In the genomic region with DNA sequence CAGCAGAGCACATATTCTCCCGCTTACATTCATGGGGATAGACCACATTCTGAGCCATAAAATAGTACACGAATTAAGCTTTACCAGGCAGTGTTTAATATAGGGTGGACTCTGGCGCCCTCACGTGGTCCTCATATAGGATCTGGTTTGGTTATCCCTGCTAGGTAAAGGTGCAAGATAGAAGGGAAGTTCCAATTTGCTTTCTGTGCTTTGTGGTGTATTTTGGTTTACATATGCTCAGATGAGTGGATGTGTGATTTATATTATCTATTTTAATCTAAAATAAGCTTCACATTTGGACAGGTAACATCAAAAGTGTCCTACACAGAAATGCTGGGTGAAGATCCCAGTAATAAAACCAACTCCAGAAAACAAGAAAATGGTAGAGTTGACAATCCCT, we compare ENCODE assay signal across 9 cellular contexts. TPM values are rescaled to one million over a fixed set of nuclear protein-coding genes. Genes with fewer than 3 reads are reported as not detected.
DNase-seq lines count a peak whose midpoint lies in the region; ATAC-seq and TF ChIP-seq lines count a peak whose summit lies in the region.
"Had no signal": no experiment of that assay in that cellular context is flagged by ENCODE, and none has a peak within 500 bp of the region (broad histone marks: within the 10 kb centered on the region; RNA-seq: fewer than 3 reads in every experiment).

No MANE protein-coding gene starts in this region.

- H3K9me3 ChIP-seq in colonic mucosa = no peaks in the 10 kb centered on the region
- H3K9me3 ChIP-seq in liver (ENCODE audit: control insufficient read depth in 4 of 4, low read length in 3 of 4) = no peaks in the 10 kb centered on the region

- H3K27ac ChIP-seq in colonic mucosa = no peak overlapping the region
- no peak overlapping the region for H3K27ac ChIP-seq in liver (ENCODE audit: low read depth in 1 of 2, low read length in 2 of 2)

- peak; percentile 58 for TF ChIP-seq CTCF in colonic mucosa (IDR thresholded peaks at IDR 0.05)
- TF ChIP-seq CTCF in liver (IDR thresholded peaks at IDR 0.05; ENCODE audit: low read depth, low read length, missing input control) = peak; percentile 77

- H3K27me3 Mint-ChIP-seq in activated CD4-positive, alpha-beta T cell treated with anti-CD3 and anti-CD28 coated beads, Interleukin-2, amount 10 ng/mL, durations not matched to agents 24 days and 14 days = peaks cover 52% of the 10 kb centered on the region
- H3K27me3 Mint-ChIP-seq: dendritic cell treated with granulocyte-macrophage colony-stimulating factor and Interleukin-4, amounts not matched to agents 40 ng/mL and 50 ng/mL, for 4 days had no signal

- H3K4me3 Mint-ChIP-seq in activated CD4-positive, alpha-beta T cell treated with anti-CD3 and anti-CD28 coated beads, Interleukin-2, amount 10 ng/mL, durations not matched to agents 24 days and 14 days = no peak overlapping the region
- H3K4me3 Mint-ChIP-seq: dendritic cell treated with granulocyte-macrophage colony-stimulating factor and Interleukin-4, amounts not matched to agents 40 ng/mL and 50 ng/mL, for 4 days had no signal

- no peaks in the 10 kb centered on the region for H3K36me3 Mint-ChIP-seq in activated CD4-positive, alpha-beta T cell treated with anti-CD3 and anti-CD28 coated beads, Interleukin-2, amount 10 ng/mL, durations not matched to agents 24 days and 14 days (ENCODE audit: low read depth)

- H3K36me3 ChIP-seq in colonic mucosa (no peaks in the 10 kb centered on the region), liver (ENCODE audit: control insufficient read depth in 4 of 4, insufficient read depth in 3 of 4, low read depth in 1 of 4, low read length in 3 of 4) (no peaks in the 10 kb centered on the region)

- H3K9me3 Mint-ChIP-seq in activated CD4-positive, alpha-beta T cell treated with anti-CD3 and anti-CD28 coated beads, Interleukin-2, amount 10 ng/mL, durations not matched to agents 24 days and 14 days = no peaks in the 10 kb centered on the region
- H3K9me3 Mint-ChIP-seq: dendritic cell treated with granulocyte-macrophage colony-stimulating factor and Interleukin-4, amounts not matched to agents 40 ng/mL and 50 ng/mL, for 4 days had no signal

- peak; percentile 97 for TF ChIP-seq RAD21 in liver (IDR thresholded peaks at IDR 0.05)

- WGBS in liver = 2% methylated on average over 4 of the region's 4 CpGs

- H3K27ac Mint-ChIP-seq in activated CD4-positive, alpha-beta T cell treated with anti-CD3 and anti-CD28 coated beads, Interleukin-2, amount 10 ng/mL, durations not matched to agents 24 days and 14 days = peak overlapping the region; percentile 39
- H3K27ac Mint-ChIP-seq: dendritic cell treated with granulocyte-macrophage colony-stimulating factor and Interleukin-4, amounts not matched to agents 40 ng/mL and 50 ng/mL, for 4 days had no signal

- DNase-seq in DMS79 treated with DMSO at 0.1 percent for 48 hours (lab: John Stamatoyannopoulos, UW) (peak; percentile 38), NCI-H69 (lab: John Stamatoyannopoulos, UW) (peak; percentile 63), colonic mucosa (peak; percentile 58)
- peak; percentile 87 for DNase-seq in activated CD4-positive, alpha-beta T cell treated with anti-CD3 and anti-CD28 coated beads, Interleukin-2, amount 10 ng/mL, durations not matched to agents 24 days and 14 days
- peak; percentile 42 to 59 (median 42) for DNase-seq in stimulated activated CD4-positive, alpha-beta T cell treated with anti-CD3 and anti-CD28 coated beads, TNF-alpha, amount 100 ng/mL, for 24 hours (ENCODE audit: low read depth in 3 of 3)

- H3K4me1 ChIP-seq in colonic mucosa (no peaks in the 10 kb centered on the region), liver (ENCODE audit: control insufficient read depth in 4 of 4, insufficient read depth in 4 of 4, low read length in 3 of 4) (peaks cover 2 to 8% (median 6%) of the 10 kb centered on the region in 4 donors)

- H3K9ac ChIP-seq in colonic mucosa (ENCODE audit: low read depth in 2 of 2, low read length in 2 of 2) = no peak overlapping the region
- no peak overlapping the region for H3K9ac ChIP-seq in liver (ENCODE audit: low read depth in 1 of 2, low read length in 2 of 2)

- ATAC-seq in HG03571 (IDR thresholded peaks at IDR 0.05; ENCODE audit: unreplicated experiment) (peak; percentile 42), GM21515 (IDR thresholded peaks at IDR 0.05; ENCODE audit: unreplicated experiment) (no peak)

- no peak overlapping the region for H3K4me3 ChIP-seq in colonic mucosa
- H3K4me3 ChIP-seq in liver (ENCODE audit: low read depth in 1 of 3, low read length in 3 of 3) = no peak overlapping the region

- peaks cover 13% of the 10 kb centered on the region for H3K4me1 Mint-ChIP-seq in activated CD4-positive, alpha-beta T cell treated with anti-CD3 and anti-CD28 coated beads, Interleukin-2, amount 10 ng/mL, durations not matched to agents 24 days and 14 days

- intact Hi-C loops in activated CD4-positive, alpha-beta T cell treated with anti-CD3 and anti-CD28 coated beads, Interleukin-2, amount 10 ng/mL, durations not matched to agents 24 days and 14 days (cut with micrococcal nuclease) = loop anchor here (1.0 to 5.0 kb wide), 8 partner anchors 42 to 512 kb away; a partner anchor contains a TSS
- intact Hi-C loops in colonic mucosa (cut with DNase I) = loop anchor here (5.0 kb wide), 1 partner anchor 417 kb away; no protein-coding TSS in a partner anchor

- H3K27me3 ChIP-seq in colonic mucosa = peaks cover 9% of the 10 kb centered on the region
- peaks cover 0 to 21% (median under 1%) of the 10 kb centered on the region in 4 donors for H3K27me3 ChIP-seq in liver (ENCODE audit: control insufficient read depth in 4 of 4, insufficient read depth in 4 of 4, low read length in 3 of 4)

TF ChIP-seq in liver, 16 proteins besides CTCF, POLR2A, EP300 and RAD21:
- TF ChIP-seq, protein P1, sequence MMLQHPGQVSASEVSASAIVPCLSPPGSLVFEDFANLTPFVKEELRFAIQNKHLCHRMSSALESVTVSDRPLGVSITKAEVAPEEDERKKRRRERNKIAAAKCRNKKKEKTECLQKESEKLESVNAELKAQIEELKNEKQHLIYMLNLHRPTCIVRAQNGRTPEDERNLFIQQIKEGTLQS (IDR thresholded peaks at IDR 0.05) = no peak
TF ChIP-seq in liver: peak in this region for 0.

RNA-seq across cellular contexts. Expression of a gene that starts 3.6 kb away (rescaled TPM):
- not detected in 2 replicates for total RNA-seq in activated CD4-positive, alpha-beta T cell treated with anti-CD3 and anti-CD28 coated beads, Interleukin-2, amount 10 ng/mL, durations not matched to agents 24 days and 14 days
- total RNA-seq in colonic mucosa = 1 to 10 TPM in 1 of 2 donors, under 1 TPM in 1; 0.42 to 3.5 TPM
- total RNA-seq in liver = 10 to 100 TPM; 12.0 to 16.7 TPM
- polyA plus RNA-seq in liver = 1 to 10 TPM in 1 of 2 donors, under 1 TPM in 1; 0.78 to 2.8 TPM

RNA-seq across cellular contexts. Expression of a gene that starts 45.4 kb away (rescaled TPM):
- 0.24 TPM in 1 of 2 replicates, not detected in the other for total RNA-seq in activated CD4-positive, alpha-beta T cell treated with anti-CD3 and anti-CD28 coated beads, Interleukin-2, amount 10 ng/mL, durations not matched to agents 24 days and 14 days
- under 1 TPM; 0.05 to 0.35 TPM for total RNA-seq in colonic mucosa
- under 1 TPM in 1 of 2 donors, not detected in 1; 0.14 TPM for total RNA-seq in liver
- polyA plus RNA-seq in liver = under 1 TPM; 0.05 to 0.36 TPM
